ENCODE assay signal across 8 cellular contexts in genomic region chr9:128771745-128772519, GRCh38. TPM values are rescaled to one million over a fixed set of nuclear protein-coding genes. Genes with fewer than 3 reads are reported as not detected.
A peak's percentile ranks its signal among the peaks of the same experiment; 100 is the strongest.
DNase-seq lines count a peak whose midpoint lies in the region; ATAC-seq and TF ChIP-seq lines count a peak whose summit lies in the region.

Gene ZER1 (minus strand): TSS chr9:128771927. CDS start chr9:128755565, 16,362 bp downstream.

- peaks cover 0 to 9% (median 4%) of the 10 kb centered on the region in 4 donors for H3K4me1 ChIP-seq in right lobe of liver

- H3K27ac ChIP-seq in right lobe of liver: peak within 1 kb of the TSS; percentile 88 to 92 (median 92)

- peak; percentile 80 for TF ChIP-seq POLR2A in right lobe of liver (IDR thresholded peaks at IDR 0.05)

- H3K4me3 ChIP-seq in BJ (ENCODE audit: low read depth, low read length) (peak within 1 kb of the TSS; percentile 69), right lobe of liver (peak within 1 kb of the TSS; percentile 85 to 93 (median 91))

- TF ChIP-seq CTCF in BJ (IDR thresholded peaks at IDR 0.05; ENCODE audit: insufficient read depth, low read depth, low read length): no peak
- TF ChIP-seq CTCF in right lobe of liver (IDR thresholded peaks at IDR 0.05): no peak

- CTCF ChIA-PET in BJ (lab: Yijun Ruan, JAX): interaction anchor here (0.6 to 1.7 kb wide), 3 partner anchors 10 to 46 kb away, joined by 3 to 5 read pairs (median 4); partner anchors contain the start of gene ENDOG

- POLR2A ChIA-PET in BJ (lab: Charles Lee): no interaction called here

- no peaks in the 10 kb centered on the region for H3K9me3 ChIP-seq in right lobe of liver

- peaks cover 1% of the 10 kb centered on the region; the same call in 1 of the 2 replicates for H3K36me3 ChIP-seq in BJ (ENCODE audit: control insufficient read depth, insufficient read depth, low read length)
- no peaks in the 10 kb centered on the region for H3K36me3 ChIP-seq in right lobe of liver

- 5% methylated on average over 15 of the region's 72 CpGs for WGBS in right lobe of liver (ENCODE audit: insufficient coverage, low coverage, low lambda C conversion rate, missing lambda C conversion rate)

- ATAC-seq in GM19351 (IDR thresholded peaks at IDR 0.05; ENCODE audit: unreplicated experiment) (peak; percentile 91), HG03520 (IDR thresholded peaks at IDR 0.05; ENCODE audit: unreplicated experiment) (peak; percentile 81), right lobe of liver (peak; percentile 96 to 99 (median 98))

- H3K27me3 ChIP-seq in BJ (ENCODE audit: control insufficient read depth, insufficient read depth, low read length) (no peaks in the 10 kb centered on the region), right lobe of liver (no peaks in the 10 kb centered on the region)

- DNase-seq in BJ (ENCODE audit: low read depth) (peak; percentile 20), NCI-H774 (lab: John Stamatoyannopoulos, UW) (peak; percentile 94), dermis microvascular lymphatic vessel endothelial cell (ENCODE audit: low read depth in 2 of 2) (peak; percentile 51 to 92), right lobe of liver (peak; percentile 96)
- peak; percentile 91 for DNase-seq in activated CD4-positive, alpha-beta T cell treated with anti-CD3 and anti-CD28 coated beads, Interleukin-2, amount 50 U/mL, for 4 hours
- peak; percentile 93 for DNase-seq in stimulated activated CD4-positive, alpha-beta T cell treated with anti-CD3 and anti-CD28 coated beads, Interleukin-4, amount 100 ng/mL, for 24 hours

- intact Hi-C loops in right lobe of liver (cut with DNase I): no loop called here

RNA-seq across cellular contexts. Expression of gene ZER1, which starts in this region (rescaled TPM):
- polyA plus RNA-seq in BJ (2011; rRNA removed): 41.4 and 64.5 TPM in 2 replicates
- polyA minus RNA-seq in BJ (2011; rRNA and poly(A)+ RNA removed): 69.5 and 79.8 TPM in 2 replicates
- total RNA-seq in dermis microvascular lymphatic vessel endothelial cell (10.4 and 19.8 TPM in 2 replicates), right lobe of liver (10 to 100 TPM; 13.4 to 21.8 (median 16.0) TPM)

Comparison
In these comparisons a context has a peak if more than half of its experiments do, and no peak if none do; other contexts are left out.
1. Peak in every context shown above with its lines: DNase-seq, ATAC-seq, H3K4me3 ChIP-seq and H3K27ac ChIP-seq.
2. DNase-seq: peak in every context shown above with its lines; median percentile 96 in right lobe of liver; 94 in NCI-H774; 93 in stimulated activated CD4-positive, alpha-beta T cell treated with anti-CD3 and anti-CD28 coated beads, Interleukin-4, amount 100 ng/mL, for 24 hours; 91 in activated CD4-positive, alpha-beta T cell treated with anti-CD3 and anti-CD28 coated beads, Interleukin-2, amount 50 U/mL, for 4 hours; 72 in dermis microvascular lymphatic vessel endothelial cell; 20 in BJ.